In genomic region chr16:4275861-4276260, GRCh38 we compare ENCODE assay signal across 31 cellular contexts. TPM values are rescaled to one million over a fixed set of nuclear protein-coding genes. Genes with fewer than 3 reads are reported as not detected.
"Had no signal": no experiment of that assay in that cellular context is flagged by ENCODE, and none has a peak within 500 bp of the region (broad histone marks: within the 10 kb centered on the region; RNA-seq: fewer than 3 reads in every experiment).

No MANE protein-coding gene starts in this region.

- H3K27me3 Mint-ChIP-seq: activated B cell treated with CpG ODN at 0.5 μM for 24 hours; activated CD8-positive, alpha-beta T cell treated with anti-CD3 and anti-CD28 coated beads for 36 hours; central memory CD8-positive, alpha-beta T cell; stimulated activated memory B cell treated with anti-CD40 and anti-IgM and Interleukin-4, amounts not matched to agents 10 μg/mL and 1 μg/mL and 100 μg/mL, for 72 hours; stimulated activated naive CD8-positive, alpha-beta T cell treated with anti-CD3 and anti-CD28 coated beads, Interleukin-15, amount 100 ng/mL, for 72 hours had no signal

- H3K9me3 Mint-ChIP-seq: activated CD8-positive, alpha-beta T cell treated with anti-CD3 and anti-CD28 coated beads for 36 hours; activated naive CD4-positive, alpha-beta T cell treated with anti-CD3 and anti-CD28 coated beads, Interleukin-2, amount 50 U/mL, for 72 hours; activated T-cell treated with anti-CD3 and anti-CD28 coated beads, Interleukin-2, amount 50 U/mL, for 4 hours; central memory CD8-positive, alpha-beta T cell; stimulated activated naive CD8-positive, alpha-beta T cell treated with anti-CD3 and anti-CD28 coated beads, Interleukin-15, amount 100 ng/mL, for 72 hours had no signal

- H3K36me3 ChIP-seq: lower lobe of right lung, sigmoid colon, thyroid gland, upper lobe of left lung, vagina had no signal

- H3K4me3 ChIP-seq: lower lobe of right lung, psoas muscle, sigmoid colon, thyroid gland, upper lobe of left lung, vagina had no signal

- H3K36me3 Mint-ChIP-seq: activated naive CD4-positive, alpha-beta T cell treated with anti-CD3 and anti-CD28 coated beads, Interleukin-2, amount 50 U/mL, for 72 hours; stimulated activated memory B cell treated with anti-CD40 and anti-IgM and Interleukin-4, amounts not matched to agents 10 μg/mL and 1 μg/mL and 100 μg/mL, for 72 hours had no signal

- H3K27me3 ChIP-seq: sigmoid colon, thyroid gland, upper lobe of left lung, vagina had no signal

- ATAC-seq: activated CD8-positive, alpha-beta T cell treated with anti-CD3 and anti-CD28 coated beads for 36 hours; activated naive CD4-positive, alpha-beta T cell treated with anti-CD3 and anti-CD28 coated beads, Interleukin-2, amount 50 U/mL, for 72 hours; activated T-cell treated with anti-CD3 and anti-CD28 coated beads, Interleukin-2, amount 50 U/mL, for 4 hours; esophagus mucosa; left lobe of liver; lower lobe of right lung; psoas muscle; stimulated activated memory B cell treated with anti-CD40 and anti-IgM and Interleukin-4, amounts not matched to agents 10 μg/mL and 1 μg/mL and 100 μg/mL, for 72 hours; stimulated activated naive CD8-positive, alpha-beta T cell treated with anti-CD3 and anti-CD28 coated beads, Interleukin-15, amount 100 ng/mL, for 72 hours had no signal

- H3K4me1 Mint-ChIP-seq: endodermal cell had no signal

- H3K4me3 Mint-ChIP-seq: activated B cell treated with CpG ODN at 0.5 μM for 24 hours; central memory CD8-positive, alpha-beta T cell; dendritic cell treated with granulocyte-macrophage colony-stimulating factor and Interleukin-4, amounts not matched to agents 40 ng/mL and 50 ng/mL, for 4 days; endodermal cell; stimulated activated memory B cell treated with anti-CD40 and anti-IgM and Interleukin-4, amounts not matched to agents 10 μg/mL and 1 μg/mL and 100 μg/mL, for 72 hours; stimulated activated naive CD8-positive, alpha-beta T cell treated with anti-CD3 and anti-CD28 coated beads, Interleukin-15, amount 100 ng/mL, for 72 hours had no signal

- H2AFZ ChIP-seq: parathyroid adenoma had no signal

- H3K27ac ChIP-seq: lower lobe of right lung, parathyroid adenoma, psoas muscle, sigmoid colon, thyroid gland, upper lobe of left lung, vagina had no signal

- H3K27ac Mint-ChIP-seq: activated B cell treated with CpG ODN at 0.5 μM for 24 hours; activated CD8-positive, alpha-beta T cell treated with anti-CD3 and anti-CD28 coated beads for 36 hours; activated naive CD4-positive, alpha-beta T cell treated with anti-CD3 and anti-CD28 coated beads, Interleukin-2, amount 50 U/mL, for 72 hours; dendritic cell treated with granulocyte-macrophage colony-stimulating factor and Interleukin-4, amounts not matched to agents 40 ng/mL and 50 ng/mL, for 4 days; nephron progenitor cell; stimulated activated memory B cell treated with anti-CD40 and anti-IgM and Interleukin-4, amounts not matched to agents 10 μg/mL and 1 μg/mL and 100 μg/mL, for 72 hours; stimulated activated naive CD8-positive, alpha-beta T cell treated with anti-CD3 and anti-CD28 coated beads, Interleukin-15, amount 100 ng/mL, for 72 hours had no signal

- H3K9me3 ChIP-seq: lower lobe of right lung, psoas muscle, sigmoid colon, thyroid gland, upper lobe of left lung, vagina had no signal

- DNase-seq: activated B cell treated with CpG ODN at 0.5 μM for 24 hours; activated CD4-positive, alpha-beta T cell treated with anti-CD3 and anti-CD28 coated beads, Interleukin-2, amount 50 U/mL, for 1 hour; activated CD8-positive, alpha-beta T cell treated with anti-CD3 and anti-CD28 coated beads for 36 hours; activated naive CD4-positive, alpha-beta T cell; activated T-cell treated with anti-CD3 and anti-CD28 coated beads, Interleukin-2, amount 50 U/mL, for 4 hours; endodermal cell; foreskin fibroblast; head of caudate nucleus; lower lobe of right lung; mesenchymal stem cell; nephron progenitor cell; nucleus accumbens; psoas muscle; sigmoid colon; small intestine; stimulated activated CD4-positive, alpha-beta T cell treated with anti-CD3 and anti-CD28 coated beads, Interleukin-4, amount 100 ng/mL, for 24 hours; stimulated activated naive CD8-positive, alpha-beta T cell treated with anti-CD3 and anti-CD28 coated beads, Interleukin-15, amount 100 ng/mL, for 72 hours; substantia nigra; thyroid gland; upper lobe of left lung had no signal

- H3K9ac ChIP-seq: parathyroid adenoma had no signal

RNA-seq across cellular contexts. Expression of gene SRL, which starts 34.0 kb away (rescaled TPM):
- total RNA-seq: activated B cell treated with CpG ODN at 0.5 μM for 24 hours; activated CD8-positive, alpha-beta T cell treated with anti-CD3 and anti-CD28 coated beads for 36 hours; activated naive CD4-positive, alpha-beta T cell treated with anti-CD3 and anti-CD28 coated beads, Interleukin-2, amount 50 U/mL, for 72 hours; bronchial epithelial cell; endodermal cell; kidney epithelial cell; T-helper 1 cell treated with Interleukin-12 subunit alpha and Interleukin-12 subunit beta and Interleukin-4 antibody, amounts not matched to agents 30 ng/mL and 1 ng/mL, for 36 hours had no signal

RNA-seq across cellular contexts. Expression of gene GLIS2, which starts 40.0 kb away (rescaled TPM):
- total RNA-seq: activated B cell treated with CpG ODN at 0.5 μM for 24 hours had no signal
